ENCODE assay signal across 14 cellular contexts in genomic region chr3:12345141-12345561, GRCh38. TPM values are rescaled to one million over a fixed set of nuclear protein-coding genes. Genes with fewer than 3 reads are reported as not detected.
DNase-seq lines count a peak whose midpoint lies in the region; ATAC-seq and TF ChIP-seq lines count a peak whose summit lies in the region.
"Had no signal": no experiment of that assay in that cellular context is flagged by ENCODE, and none has a peak within 500 bp of the region (broad histone marks: within the 10 kb centered on the region; RNA-seq: fewer than 3 reads in every experiment).

No MANE protein-coding gene starts in this region.

- H3K36me3 ChIP-seq in HEK293 (ENCODE audit: control insufficient read depth in 2 of 2, insufficient read depth in 1 of 2, low read length in 2 of 2), result no peaks in the 10 kb centered on the region
- H3K36me3 ChIP-seq: gastroesophageal sphincter, neutrophil had no signal

- CTCF ChIA-PET in HEK293 (lab: Yijun Ruan, JAX), result interaction anchor here (0.7 kb wide), 1 partner anchor 1499 kb away, joined by 3 read pairs; no protein-coding TSS in a partner anchor

- POLR2A ChIA-PET in HEK293 (lab: Yijun Ruan, JAX), result no interaction called here

- H3K4me1 ChIP-seq in HEK293 (ENCODE audit: control insufficient read depth, insufficient read depth, low read length), result peaks cover 13% of the 10 kb centered on the region
- H3K4me1 ChIP-seq: gastroesophageal sphincter had no signal

- no peak for TF ChIP-seq CTCF in HEK293 (tag by site-specific recombination; IDR thresholded peaks at IDR 0.05)

- H3K4me3 ChIP-seq in HEK293 (ENCODE audit: low read depth, low read length), result no peak overlapping the region
- H3K4me3 ChIP-seq: gastroesophageal sphincter had no signal

- DNase-seq in AG20443 (ENCODE audit: low spot score) (peak; percentile 11), amniotic epithelial cell (ENCODE audit: low read depth) (peak; percentile 88), kidney glomerular epithelial cell (lab: John Stamatoyannopoulos, UW) (peak; percentile 35), left lobe of liver (ENCODE audit: low spot score) (no peak)
- DNase-seq: activated B cell treated with CpG ODN at 0.5 μM for 24 hours; activated effector memory CD4-positive, alpha-beta T cell treated with anti-CD3 and anti-CD28 coated beads, Interleukin-2, amount 50 U/mL, for 16 hours; MM.1S; NCI-H510A treated with DMSO at 0.1 percent for 48 hours had no signal

- ATAC-seq in GM21529 (IDR thresholded peaks at IDR 0.05; ENCODE audit: unreplicated experiment) (no peak), left lobe of liver (no peak), GM21381 (IDR thresholded peaks at IDR 0.05; ENCODE audit: unreplicated experiment) (no peak), HG02798 (IDR thresholded peaks at IDR 0.05; ENCODE audit: poor library complexity, unreplicated experiment) (no peak)
- ATAC-seq: gastroesophageal sphincter had no signal

- H3K27ac ChIP-seq in HEK293 (ENCODE audit: extremely low read depth, low read depth, low read length), result no peak overlapping the region
- H3K27ac ChIP-seq: gastroesophageal sphincter, neutrophil had no signal

- no peaks in the 10 kb centered on the region for H3K9me3 ChIP-seq in HEK293 (ENCODE audit: control insufficient read depth, insufficient read depth, low read depth, low read length)
- H3K9me3 ChIP-seq: gastroesophageal sphincter, neutrophil had no signal

TF ChIP-seq in HEK293, 187 proteins besides CTCF, POLR2A, EP300 and RAD21 (continues in another document):
- TF ChIP-seq SP2 (tag by site-specific recombination; IDR thresholded peaks at IDR 0.05), result no peak
- 0 out of 2 replicates have a peak, but pooled peaks have one; percentile 59 for TF ChIP-seq ZSCAN23 (tag by site-specific recombination; IDR thresholded peaks at IDR 0.05)
- 0 out of 2 replicates have a peak, but pooled peaks have one; percentile 27 for TF ChIP-seq FEZF1 (tag by site-specific recombination; IDR thresholded peaks at IDR 0.05)
- TF ChIP-seq ZNF19 (tag by site-specific recombination; IDR thresholded peaks at IDR 0.05; ENCODE audit: low read depth), result no peak
- TF ChIP-seq, protein P1, sequence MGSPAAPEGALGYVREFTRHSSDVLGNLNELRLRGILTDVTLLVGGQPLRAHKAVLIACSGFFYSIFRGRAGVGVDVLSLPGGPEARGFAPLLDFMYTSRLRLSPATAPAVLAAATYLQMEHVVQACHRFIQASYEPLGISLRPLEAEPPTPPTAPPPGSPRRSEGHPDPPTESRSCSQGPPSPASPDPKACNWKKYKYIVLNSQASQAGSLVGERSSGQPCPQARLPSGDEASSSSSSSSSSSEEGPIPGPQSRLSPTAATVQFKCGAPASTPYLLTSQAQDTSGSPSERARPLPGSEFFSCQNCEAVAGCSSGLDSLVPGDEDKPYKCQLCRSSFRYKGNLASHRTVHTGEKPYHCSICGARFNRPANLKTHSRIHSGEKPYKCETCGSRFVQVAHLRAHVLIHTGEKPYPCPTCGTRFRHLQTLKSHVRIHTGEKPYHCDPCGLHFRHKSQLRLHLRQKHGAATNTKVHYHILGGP (tag by site-specific recombination; IDR thresholded peaks at IDR 0.05), result 0 out of 2 replicates have a peak, but pooled peaks have one; percentile 17
- no peak for TF ChIP-seq ZNF266 (tag by site-specific recombination; IDR thresholded peaks at IDR 0.05; ENCODE audit: low read depth)
- TF ChIP-seq ZNF664 (tag by site-specific recombination; IDR thresholded peaks at IDR 0.05), result peak; percentile 69; the same call in 1 of the 2 replicates
- TF ChIP-seq ZNF843 (tag by site-specific recombination; IDR thresholded peaks at IDR 0.05), result peak; percentile 65; the same call in 1 of the 2 replicates
- peak; percentile 76 for TF ChIP-seq ZNF629 (tag by site-specific recombination; IDR thresholded peaks at IDR 0.05)
- TF ChIP-seq, protein P2, sequence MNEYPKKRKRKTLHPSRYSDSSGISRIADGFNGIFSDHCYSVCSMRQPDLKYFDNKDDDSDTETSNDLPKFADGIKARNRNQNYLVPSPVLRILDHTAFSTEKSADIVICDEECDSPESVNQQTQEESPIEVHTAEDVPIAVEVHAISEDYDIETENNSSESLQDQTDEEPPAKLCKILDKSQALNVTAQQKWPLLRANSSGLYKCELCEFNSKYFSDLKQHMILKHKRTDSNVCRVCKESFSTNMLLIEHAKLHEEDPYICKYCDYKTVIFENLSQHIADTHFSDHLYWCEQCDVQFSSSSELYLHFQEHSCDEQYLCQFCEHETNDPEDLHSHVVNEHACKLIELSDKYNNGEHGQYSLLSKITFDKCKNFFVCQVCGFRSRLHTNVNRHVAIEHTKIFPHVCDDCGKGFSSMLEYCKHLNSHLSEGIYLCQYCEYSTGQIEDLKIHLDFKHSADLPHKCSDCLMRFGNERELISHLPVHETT (tag by site-specific recombination; IDR thresholded peaks at IDR 0.05), result 0 out of 2 replicates have a peak, but pooled peaks have one; percentile 21
- peak; percentile 69 for TF ChIP-seq ZBTB17 (tag by site-specific recombination; IDR thresholded peaks at IDR 0.05)
- no peak for TF ChIP-seq ZNF623 (tag by site-specific recombination; IDR thresholded peaks at IDR 0.05)
- TF ChIP-seq, protein P3, sequence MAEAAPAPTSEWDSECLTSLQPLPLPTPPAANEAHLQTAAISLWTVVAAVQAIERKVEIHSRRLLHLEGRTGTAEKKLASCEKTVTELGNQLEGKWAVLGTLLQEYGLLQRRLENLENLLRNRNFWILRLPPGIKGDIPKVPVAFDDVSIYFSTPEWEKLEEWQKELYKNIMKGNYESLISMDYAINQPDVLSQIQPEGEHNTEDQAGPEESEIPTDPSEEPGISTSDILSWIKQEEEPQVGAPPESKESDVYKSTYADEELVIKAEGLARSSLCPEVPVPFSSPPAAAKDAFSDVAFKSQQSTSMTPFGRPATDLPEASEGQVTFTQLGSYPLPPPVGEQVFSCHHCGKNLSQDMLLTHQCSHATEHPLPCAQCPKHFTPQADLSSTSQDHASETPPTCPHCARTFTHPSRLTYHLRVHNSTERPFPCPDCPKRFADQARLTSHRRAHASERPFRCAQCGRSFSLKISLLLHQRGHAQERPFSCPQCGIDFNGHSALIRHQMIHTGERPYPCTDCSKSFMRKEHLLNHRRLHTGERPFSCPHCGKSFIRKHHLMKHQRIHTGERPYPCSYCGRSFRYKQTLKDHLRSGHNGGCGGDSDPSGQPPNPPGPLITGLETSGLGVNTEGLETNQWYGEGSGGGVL (tag by site-specific recombination; IDR thresholded peaks at IDR 0.05), result peak; percentile 61
- peak; percentile 63 for TF ChIP-seq SP7 (tag by site-specific recombination; IDR thresholded peaks at IDR 0.05)
- peak; percentile 72 for TF ChIP-seq ZBTB21 (tag by site-specific recombination; IDR thresholded peaks at IDR 0.05)
- TF ChIP-seq ZNF274 (IDR thresholded peaks at IDR 0.05; ENCODE audit: low read length), result no peak
- no peak for TF ChIP-seq ZNF274 (tag by site-specific recombination; IDR thresholded peaks at IDR 0.05; ENCODE audit: borderline replicate concordance)
- TF ChIP-seq ZNF132 (tag by site-specific recombination; IDR thresholded peaks at IDR 0.05; ENCODE audit: borderline replicate concordance), result no peak; the same call in 1 of the 2 replicates
- peak; percentile 47; the same call in 1 of the 2 replicates for TF ChIP-seq GFI1B (tag by site-specific recombination; IDR thresholded peaks at IDR 0.05)
- 0 out of 2 replicates have a peak, but pooled peaks have one; percentile 32 for TF ChIP-seq ZNF324 (tag by site-specific recombination; IDR thresholded peaks at IDR 0.05)
- TF ChIP-seq KLF8 (tag by site-specific recombination; IDR thresholded peaks at IDR 0.05), result peak; percentile 46; the same call in 1 of the 2 replicates
- peak; percentile 84 for TF ChIP-seq HIC1 (tag by site-specific recombination; IDR thresholded peaks at IDR 0.05)
- TF ChIP-seq ZFP69B (tag by site-specific recombination; IDR thresholded peaks at IDR 0.05), result 0 out of 2 replicates have a peak, but pooled peaks have one; percentile 36
- peak; percentile 71 for TF ChIP-seq ZEB2 (tag by site-specific recombination; IDR thresholded peaks at IDR 0.05)
- peak; percentile 95 for TF ChIP-seq ZNF24 (tag by site-specific recombination; IDR thresholded peaks at IDR 0.05)
- TF ChIP-seq PRDM6 (tag by site-specific recombination; IDR thresholded peaks at IDR 0.05), result peak; percentile 56
- no peak for TF ChIP-seq ZNF404 (tag by site-specific recombination; IDR thresholded peaks at IDR 0.05)
- TF ChIP-seq ZNF366 (tag by site-specific recombination; conservative IDR thresholded peaks at IDR 0.05), result 0 out of 2 replicates have a peak, but pooled peaks have one; percentile 44

RNA-seq across cellular contexts. Expression of gene PPARG, which starts 56.3 kb away (rescaled TPM):
- total RNA-seq in left lobe of liver, result 7.4 TPM
- total RNA-seq: activated B cell treated with CpG ODN at 0.5 μM for 24 hours had no signal
